ENCODE assay signal across 27 cellular contexts in genomic region chr3:149195221-149195620, GRCh38. TPM values are rescaled to one million over a fixed set of nuclear protein-coding genes. Genes with fewer than 3 reads are reported as not detected.
"Had no signal": no experiment of that assay in that cellular context is flagged by ENCODE, and none has a peak within 500 bp of the region (broad histone marks: within the 10 kb centered on the region; RNA-seq: fewer than 3 reads in every experiment).

No MANE protein-coding gene starts in this region.

- H3K36me3 ChIP-seq: breast epithelium had no signal

- H3K4me3 ChIP-seq: breast epithelium, SK-N-MC had no signal

- H3K9me3 ChIP-seq: breast epithelium had no signal

- H3K4me1 Mint-ChIP-seq: activated naive CD4-positive, alpha-beta T cell treated with anti-CD3 and anti-CD28 coated beads, Interleukin-2, amount 50 U/mL, for 24 hours had no signal

- H3K9me3 Mint-ChIP-seq: activated naive CD4-positive, alpha-beta T cell treated with anti-CD3 and anti-CD28 coated beads, Interleukin-2, amount 50 U/mL, for 24 hours; T-cell had no signal

- ATAC-seq: activated CD8-positive, alpha-beta T cell treated with anti-CD3 and anti-CD28 coated beads, Interleukin-2, amount 10 ng/mL, durations not matched to agents 7 days and 5 days; Right ventricle myocardium inferior; T-cell had no signal

- H3K36me3 Mint-ChIP-seq: activated naive CD4-positive, alpha-beta T cell treated with anti-CD3 and anti-CD28 coated beads, Interleukin-2, amount 50 U/mL, for 24 hours; T-cell had no signal

- H3K27ac Mint-ChIP-seq: activated CD8-positive, alpha-beta T cell treated with anti-CD3 and anti-CD28 coated beads, Interleukin-2, amount 10 ng/mL, durations not matched to agents 7 days and 5 days; activated naive CD4-positive, alpha-beta T cell treated with anti-CD3 and anti-CD28 coated beads, Interleukin-2, amount 50 U/mL, for 24 hours; T-cell had no signal

- H3K27ac ChIP-seq: breast epithelium, SK-N-MC had no signal

- DNase-seq: activated CD4-positive, alpha-beta T cell treated with anti-CD3 and anti-CD28 coated beads for 48 hours; activated CD4-positive, alpha-beta T cell treated with anti-CD3 and anti-CD28 coated beads, Interleukin-2, amount 50 U/mL, for 4 hours; activated CD4-positive, CD25-positive, alpha-beta regulatory T cell treated with anti-CD3 and anti-CD28 coated beads, Interleukin-2, amount 50 U/mL, for 72 hours; activated CD8-positive, alpha-beta memory T cell treated with anti-CD3 and anti-CD28 coated beads, Interleukin-2, amount 50 U/mL, for 48 hours; activated CD8-positive, alpha-beta T cell treated with anti-CD3 and anti-CD28 coated beads, Interleukin-2, amount 10 ng/mL, durations not matched to agents 7 days and 5 days; activated effector memory CD4-positive, alpha-beta T cell treated with Interleukin-2 at 50 U/mL for 16 hours; activated naive CD4-positive, alpha-beta T cell; activated T-cell treated with anti-CD3 and anti-CD28 coated beads, Interleukin-2, amount 50 U/mL, for 1 hour; aorta; caudate nucleus; MM.1S; NCI-H1105; NCI-H1436; NCI-H1694 treated with DMSO at 0.1 percent for 48 hours; NCI-H2029 treated with DMSO at 0.1 percent for 48 hours; NCI-H345; NCI-H510A; NCI-H526 treated with DMSO at 0.1 percent for 48 hours; NCI-H82; RPMI8226; T-cell had no signal

- H3K27me3 ChIP-seq: breast epithelium had no signal

- H3K4me1 ChIP-seq: breast epithelium had no signal

- H3K4me3 Mint-ChIP-seq: activated CD8-positive, alpha-beta T cell treated with anti-CD3 and anti-CD28 coated beads, Interleukin-2, amount 10 ng/mL, durations not matched to agents 7 days and 5 days; activated naive CD4-positive, alpha-beta T cell treated with anti-CD3 and anti-CD28 coated beads, Interleukin-2, amount 50 U/mL, for 24 hours; T-cell had no signal

RNA-seq across cellular contexts. Expression of gene CP, which starts 26.4 kb away (rescaled TPM):
- total RNA-seq: activated CD8-positive, alpha-beta T cell treated with anti-CD3 and anti-CD28 coated beads, Interleukin-2, amount 10 ng/mL, durations not matched to agents 7 days and 5 days; OCI-LY7; T-helper 2 cell treated with Interferon-gamma antibody and Interleukin-4, amounts not matched to agents 100 ng/mL and 5 ng/mL, for 36 hours had no signal
